ENCODE assay signal across 9 cellular contexts in the genomic region with DNA sequence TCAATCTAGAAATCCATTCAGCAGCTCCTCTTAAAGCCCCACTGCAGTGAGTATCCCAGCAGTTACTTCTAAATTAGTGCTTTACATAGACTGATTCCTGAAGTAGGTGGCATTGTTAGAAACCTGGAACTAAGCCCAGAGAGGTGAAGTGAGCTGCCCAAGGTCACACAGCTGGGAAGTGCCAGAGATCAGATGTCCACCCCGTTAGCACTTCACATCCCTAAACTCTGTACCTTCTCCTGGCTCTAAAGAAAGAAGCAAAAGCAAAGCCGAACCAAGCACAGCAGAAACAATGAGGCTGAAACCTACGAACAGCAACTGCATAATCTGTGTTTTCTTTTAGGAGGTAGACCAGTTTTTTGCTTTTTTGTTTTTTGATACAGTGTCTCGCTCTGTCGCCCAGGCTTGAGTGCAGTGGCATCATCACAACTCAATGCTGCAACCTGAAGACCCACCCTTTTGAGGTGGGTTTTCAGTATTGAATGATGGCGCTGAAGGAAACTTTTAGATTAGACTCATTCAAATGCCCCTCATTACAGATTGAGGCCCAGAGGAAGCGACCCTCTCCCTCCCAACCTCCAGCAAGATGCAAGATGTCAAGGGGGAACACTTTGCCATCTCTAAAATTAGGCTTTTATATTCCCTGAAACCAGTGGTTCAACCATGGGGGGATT. TPM values are rescaled to one million over a fixed set of nuclear protein-coding genes. Genes with fewer than 3 reads are reported as not detected.
DNase-seq lines count a peak whose midpoint lies in the region; ATAC-seq, FAIRE-seq and TF ChIP-seq lines count a peak whose summit lies in the region.
"Had no signal": no experiment of that assay in that cellular context is flagged by ENCODE, and none has a peak within 500 bp of the region (broad histone marks: within the 10 kb centered on the region; RNA-seq: fewer than 3 reads in every experiment).

No MANE protein-coding gene starts in this region.

- H3K4me3 ChIP-seq in mucosa of stomach (ENCODE audit: low read length) (no peak overlapping the region), vagina (peak overlapping the region in 1 of 2 donors; percentile 10)

- peaks cover 44 to 47% of the 10 kb centered on the region in 2 donors for H3K4me1 Mint-ChIP-seq in natural killer cell treated with Interleukin-12 subunit alpha and Interleukin-12 subunit beta and Interleukin-15 and Interleukin-18, amount 100 ng/mL, for 72 hours (ENCODE audit: low read depth in 2 of 2)
- peaks cover 20 to 49% of the 10 kb centered on the region in 2 donors for H3K4me1 Mint-ChIP-seq in natural killer cell
- peaks cover 75% of the 10 kb centered on the region for H3K4me1 Mint-ChIP-seq in stimulated activated memory B cell treated with anti-CD40 and anti-IgM and Interleukin-4, amounts not matched to agents 10 μg/mL and 1 μg/mL and 100 μg/mL, for 72 hours

- peak overlapping the region; percentile 76 for H3K9ac ChIP-seq in mucosa of stomach (ENCODE audit: low read length)

- no peak for ATAC-seq in natural killer cell treated with Interleukin-12 subunit alpha and Interleukin-12 subunit beta and Interleukin-15 and Interleukin-18, amount 100 ng/mL, for 72 hours
- no peak for ATAC-seq in natural killer cell
- ATAC-seq in GM18909 (IDR thresholded peaks at IDR 0.05; ENCODE audit: poor library complexity, unreplicated experiment), result no peak
- ATAC-seq in stimulated activated memory B cell treated with anti-CD40 and anti-IgM and Interleukin-4, amounts not matched to agents 10 μg/mL and 1 μg/mL and 100 μg/mL, for 72 hours, result no peak

- no peak overlapping the region for H3K4me3 Mint-ChIP-seq in natural killer cell treated with Interleukin-12 subunit alpha and Interleukin-12 subunit beta and Interleukin-15 and Interleukin-18, amount 100 ng/mL, for 72 hours
- H3K4me3 Mint-ChIP-seq in natural killer cell, result no peak overlapping the region
- H3K4me3 Mint-ChIP-seq in stimulated activated memory B cell treated with anti-CD40 and anti-IgM and Interleukin-4, amounts not matched to agents 10 μg/mL and 1 μg/mL and 100 μg/mL, for 72 hours, result no peak overlapping the region

- no peak for TF ChIP-seq POLR2A in vagina (IDR thresholded peaks at IDR 0.05)

- H3K4me1 ChIP-seq in mucosa of stomach (ENCODE audit: control insufficient read depth, insufficient read depth, low read length) (peaks cover 67% of the 10 kb centered on the region), vagina (peaks cover 73% of the 10 kb centered on the region)

- no peaks in the 10 kb centered on the region for H3K9me3 Mint-ChIP-seq in natural killer cell treated with Interleukin-12 subunit alpha and Interleukin-12 subunit beta and Interleukin-15 and Interleukin-18, amount 100 ng/mL, for 72 hours
- H3K9me3 Mint-ChIP-seq in natural killer cell, result no peaks in the 10 kb centered on the region
- no peaks in the 10 kb centered on the region for H3K9me3 Mint-ChIP-seq in stimulated activated memory B cell treated with anti-CD40 and anti-IgM and Interleukin-4, amounts not matched to agents 10 μg/mL and 1 μg/mL and 100 μg/mL, for 72 hours

- intact Hi-C loops in natural killer cell (cut with micrococcal nuclease), result loop anchor here (5.0 to 10.0 kb wide), 2 partner anchors 42 to 145 kb away; a partner anchor contains a TSS
- intact Hi-C loops in vagina (cut with DNase I), result loop anchor here (2.0 kb wide), 1 partner anchor 43 kb away; no protein-coding TSS in a partner anchor

- H3K27ac Mint-ChIP-seq in natural killer cell treated with Interleukin-12 subunit alpha and Interleukin-12 subunit beta and Interleukin-15 and Interleukin-18, amount 100 ng/mL, for 72 hours, result peak overlapping the region; percentile 55 to 99
- peak overlapping the region in 1 of 2 donors; percentile 72 for H3K27ac Mint-ChIP-seq in natural killer cell
- H3K27ac Mint-ChIP-seq in stimulated activated memory B cell treated with anti-CD40 and anti-IgM and Interleukin-4, amounts not matched to agents 10 μg/mL and 1 μg/mL and 100 μg/mL, for 72 hours, result no peak overlapping the region

- no peaks in the 10 kb centered on the region for H3K27me3 ChIP-seq in mucosa of stomach (ENCODE audit: control insufficient read depth, insufficient read depth, low read length)
- H3K27me3 ChIP-seq in vagina, result no peaks in the 10 kb centered on the region

- peaks cover 14% of the 10 kb centered on the region for H3K36me3 Mint-ChIP-seq in natural killer cell treated with Interleukin-12 subunit alpha and Interleukin-12 subunit beta and Interleukin-15 and Interleukin-18, amount 100 ng/mL, for 72 hours
- H3K36me3 Mint-ChIP-seq in natural killer cell, result no peaks in the 10 kb centered on the region
- H3K36me3 Mint-ChIP-seq in stimulated activated memory B cell treated with anti-CD40 and anti-IgM and Interleukin-4, amounts not matched to agents 10 μg/mL and 1 μg/mL and 100 μg/mL, for 72 hours, result no peaks in the 10 kb centered on the region

- H3K9me3 ChIP-seq in mucosa of stomach (ENCODE audit: control insufficient read depth, low read length) (no peaks in the 10 kb centered on the region), vagina (no peaks in the 10 kb centered on the region)

- TF ChIP-seq CTCF in natural killer cell (IDR thresholded peaks at IDR 0.05) (no peak), vagina (IDR thresholded peaks at IDR 0.05) (no peak)

- H3K36me3 ChIP-seq in mucosa of stomach (ENCODE audit: control insufficient read depth, insufficient read depth, low read length) (no peaks in the 10 kb centered on the region), vagina (no peaks in the 10 kb centered on the region)

- H3K27ac ChIP-seq in caudate nucleus (ENCODE audit: low read depth, low read length) (peak overlapping the region; percentile 100), vagina (peak overlapping the region; percentile 99)

- no peaks in the 10 kb centered on the region for H3K27me3 Mint-ChIP-seq in natural killer cell treated with Interleukin-12 subunit alpha and Interleukin-12 subunit beta and Interleukin-15 and Interleukin-18, amount 100 ng/mL, for 72 hours
- H3K27me3 Mint-ChIP-seq in natural killer cell (ENCODE audit: low read depth in 2 of 2), result no peaks in the 10 kb centered on the region
- H3K27me3 Mint-ChIP-seq in stimulated activated memory B cell treated with anti-CD40 and anti-IgM and Interleukin-4, amounts not matched to agents 10 μg/mL and 1 μg/mL and 100 μg/mL, for 72 hours, result no peaks in the 10 kb centered on the region

- no peak for FAIRE-seq in frontal cortex (lab: Jason Lieb, UNC)
- FAIRE-seq: endometrium had no signal

- DNase-seq in natural killer cell treated with Interleukin-12 subunit alpha and Interleukin-12 subunit beta and Interleukin-15 and Interleukin-18, amount 100 ng/mL, for 72 hours (ENCODE audit: low spot score), result no peak
- DNase-seq in natural killer cell (no peak), caudate nucleus (lab: John Stamatoyannopoulos, UW) (no peak), vagina (ENCODE audit: extremely low spot score in 2 of 2) (no peak), frontal cortex (ENCODE audit: low spot score in 2 of 2) (no peak)

RNA-seq across cellular contexts. Expression of a gene that starts 3.2 kb away (rescaled TPM):
- 10 to 100 TPM; 42.1 to 65.7 TPM for total RNA-seq in natural killer cell treated with Interleukin-12 subunit alpha and Interleukin-12 subunit beta and Interleukin-15 and Interleukin-18, amount 100 ng/mL, for 72 hours
- total RNA-seq in natural killer cell (10 to 100 TPM; 57.6 to 72.6 (median 69.8) TPM), vagina (91.1 TPM), frontal cortex (36.7 TPM)
